In genomic region chr2:18551169-18551568, GRCh38 we compare ENCODE assay signal across 17 cellular contexts. TPM values are rescaled to one million over a fixed set of nuclear protein-coding genes. Genes with fewer than 3 reads are reported as not detected.
"Had no signal": no experiment of that assay in that cellular context is flagged by ENCODE, and none has a peak within 500 bp of the region (broad histone marks: within the 10 kb centered on the region; RNA-seq: fewer than 3 reads in every experiment).

No MANE protein-coding gene starts in this region.

- H3K9me3 ChIP-seq: esophagus squamous epithelium, psoas muscle, sigmoid colon, spleen had no signal

- H3K4me3 ChIP-seq: esophagus squamous epithelium, psoas muscle, sigmoid colon, spleen had no signal

- H3K27ac ChIP-seq: esophagus squamous epithelium, psoas muscle, sigmoid colon, spleen had no signal

- H3K27me3 ChIP-seq: esophagus squamous epithelium, sigmoid colon, spleen had no signal

- DNase-seq: activated CD4-positive, alpha-beta memory T cell treated with anti-CD3 and anti-CD28 coated beads, Interleukin-2, amount 10 ng/mL, durations not matched to agents 7 days and 5 days; activated CD4-positive, alpha-beta T cell treated with anti-CD3 and anti-CD28 coated beads for 4 hours; activated gamma-delta T cell; activated T-cell treated with anti-CD3 and anti-CD28 coated beads, Interleukin-2, amount 50 U/mL, for 72 hours; caudate nucleus; esophagus squamous epithelium; glutamatergic neuron; kidney glomerular epithelial cell; psoas muscle; sigmoid colon; spleen; T-helper 2 cell had no signal

- ATAC-seq: activated naive CD4-positive, alpha-beta T cell treated with anti-CD3 and anti-CD28 coated beads, Interleukin-2, amount 50 U/mL, for 72 hours; activated T-cell treated with anti-CD3 and anti-CD28 coated beads, Interleukin-2, amount 50 U/mL, for 72 hours; psoas muscle; WTC11 had no signal

RNA-seq across cellular contexts. Expression of gene NT5C1B, which starts 38.2 kb away (rescaled TPM):
- total RNA-seq: activated CD4-positive, alpha-beta memory T cell treated with anti-CD3 and anti-CD28 coated beads, Interleukin-2, amount 10 ng/mL, durations not matched to agents 7 days and 5 days; activated naive CD4-positive, alpha-beta T cell treated with anti-CD3 and anti-CD28 coated beads, Interleukin-2, amount 50 U/mL, for 72 hours; activated T-cell treated with anti-CD3 and anti-CD28 coated beads, Interleukin-2, amount 50 U/mL, for 72 hours; esophagus squamous epithelium; lower leg skin; omental fat pad; psoas muscle; sigmoid colon; spleen; temporal lobe; WTC11 had no signal
